Comparison of ENCODE assay signal across 28 cellular contexts in the genomic region with DNA sequence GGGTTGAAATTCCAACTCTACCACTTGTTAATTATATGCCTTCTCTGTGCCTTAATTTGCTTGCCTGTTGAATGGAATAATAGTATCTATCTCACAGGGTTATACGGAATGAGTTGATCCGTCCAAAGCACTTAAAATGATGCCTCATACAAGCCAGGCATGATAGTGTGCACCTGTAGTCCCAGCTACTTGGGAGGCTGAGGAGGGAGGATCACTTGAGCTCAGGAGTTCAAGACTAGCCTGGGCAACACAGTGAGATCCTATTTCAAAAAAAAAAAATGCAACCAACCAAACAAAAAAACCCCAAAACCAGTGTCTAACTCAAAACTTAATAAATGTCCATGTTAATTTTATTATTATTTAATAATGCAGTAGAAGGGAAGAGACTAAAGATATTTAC. TPM values are rescaled to one million over a fixed set of nuclear protein-coding genes. Genes with fewer than 3 reads are reported as not detected.
"Had no signal": no experiment of that assay in that cellular context is flagged by ENCODE, and none has a peak within 500 bp of the region (broad histone marks: within the 10 kb centered on the region; RNA-seq: fewer than 3 reads in every experiment).

No MANE protein-coding gene starts in this region.

- H3K4me1 Mint-ChIP-seq: activated T-helper 17 cell treated with anti-CD3 and anti-CD28 coated beads, Interleukin-2, amount 50 U/mL, for 72 hours had no signal

- H3K9me3 Mint-ChIP-seq: activated CD4-positive, alpha-beta memory T cell treated with anti-CD3 and anti-CD28 coated beads, Interleukin-2, amount 10 ng/mL, durations not matched to agents 7 days and 5 days; activated CD4-positive, alpha-beta T cell treated with anti-CD3 and anti-CD28 coated beads, Interleukin-2, amount 10 ng/mL, durations not matched to agents 7 days and 5 days; activated T-helper 17 cell treated with anti-CD3 and anti-CD28 coated beads, Interleukin-2, amount 50 U/mL, for 72 hours; central memory CD8-positive, alpha-beta T cell; dendritic cell treated with granulocyte-macrophage colony-stimulating factor and Interleukin-4, amounts not matched to agents 40 ng/mL and 50 ng/mL, for 4 days; endodermal cell; T-cell; T-helper 1 cell treated with Interleukin-12 subunit alpha and Interleukin-12 subunit beta and Interleukin-4 antibody, amounts not matched to agents 30 μg/mL and 1 μg/mL, for 36 hours had no signal

- ATAC-seq: activated T-helper 17 cell treated with anti-CD3 and anti-CD28 coated beads, Interleukin-2, amount 50 U/mL, for 72 hours; esophagus mucosa; T-cell had no signal

- DNase-seq: activated CD4-positive, alpha-beta memory T cell treated with anti-CD3 and anti-CD28 coated beads, Interleukin-2, amount 10 ng/mL, durations not matched to agents 7 days and 5 days; activated CD4-positive, alpha-beta T cell treated with anti-CD3 and anti-CD28 coated beads for 1 hour; activated CD4-positive, alpha-beta T cell treated with anti-CD3 and anti-CD28 coated beads for 4 hours; activated CD4-positive, alpha-beta T cell treated with anti-CD3 and anti-CD28 coated beads, Interleukin-2, amount 10 ng/mL, durations not matched to agents 7 days and 5 days; activated CD4-positive, alpha-beta T cell treated with anti-CD3 and anti-CD28 coated beads, Interleukin-2, amount 50 U/mL, for 4 hours; activated CD8-positive, alpha-beta memory T cell treated with anti-CD3 and anti-CD28 coated beads, Interleukin-2, amount 50 U/mL, for 48 hours; activated effector memory CD4-positive, alpha-beta T cell treated with Interleukin-2 at 50 U/mL for 16 hours; activated gamma-delta T cell treated with Interleukin-2 at 50 U/mL for 16 hours; activated naive CD4-positive, alpha-beta T cell treated with anti-CD3 and anti-CD28 coated beads, Interleukin-2, amount 50 U/mL, for 16 hours; activated naive CD4-positive, alpha-beta T cell treated with Interleukin-2 at 50 U/mL for 16 hours; amniotic stem cell; anterior cingulate cortex; brain microvascular endothelial cell; dorsolateral prefrontal cortex; effector memory CD4-positive, alpha-beta T cell; endodermal cell; foreskin fibroblast; head of caudate nucleus; T-cell had no signal

- H3K27ac ChIP-seq: brain microvascular endothelial cell, coronary artery, dorsolateral prefrontal cortex had no signal

- H3K27me3 ChIP-seq: brain microvascular endothelial cell, dorsolateral prefrontal cortex had no signal

- H3K27me3 Mint-ChIP-seq: activated CD4-positive, alpha-beta memory T cell treated with anti-CD3 and anti-CD28 coated beads, Interleukin-2, amount 10 ng/mL, durations not matched to agents 7 days and 5 days; activated CD4-positive, alpha-beta T cell treated with anti-CD3 and anti-CD28 coated beads, Interleukin-2, amount 10 ng/mL, durations not matched to agents 7 days and 5 days; activated naive CD8-positive, alpha-beta T cell; activated T-helper 17 cell treated with anti-CD3 and anti-CD28 coated beads, Interleukin-2, amount 50 U/mL, for 72 hours; central memory CD8-positive, alpha-beta T cell; dendritic cell treated with granulocyte-macrophage colony-stimulating factor and Interleukin-4, amounts not matched to agents 40 ng/mL and 50 ng/mL, for 4 days; T-cell had no signal

- H3K27ac Mint-ChIP-seq: activated CD4-positive, alpha-beta memory T cell treated with anti-CD3 and anti-CD28 coated beads, Interleukin-2, amount 10 ng/mL, durations not matched to agents 7 days and 5 days; activated CD4-positive, alpha-beta T cell treated with anti-CD3 and anti-CD28 coated beads, Interleukin-2, amount 10 ng/mL, durations not matched to agents 7 days and 5 days; activated T-helper 17 cell treated with anti-CD3 and anti-CD28 coated beads, Interleukin-2, amount 50 U/mL, for 72 hours; dendritic cell treated with granulocyte-macrophage colony-stimulating factor and Interleukin-4, amounts not matched to agents 40 ng/mL and 50 ng/mL, for 4 days; endodermal cell; T-helper 1 cell treated with Interleukin-12 subunit alpha and Interleukin-12 subunit beta and Interleukin-4 antibody, amounts not matched to agents 30 μg/mL and 1 μg/mL, for 36 hours had no signal

- H3K4me3 Mint-ChIP-seq: activated CD4-positive, alpha-beta memory T cell treated with anti-CD3 and anti-CD28 coated beads, Interleukin-2, amount 10 ng/mL, durations not matched to agents 7 days and 5 days; activated CD4-positive, alpha-beta T cell treated with anti-CD3 and anti-CD28 coated beads, Interleukin-2, amount 10 ng/mL, durations not matched to agents 7 days and 5 days; activated naive CD8-positive, alpha-beta T cell; activated T-helper 17 cell treated with anti-CD3 and anti-CD28 coated beads, Interleukin-2, amount 50 U/mL, for 72 hours; central memory CD8-positive, alpha-beta T cell; dendritic cell treated with granulocyte-macrophage colony-stimulating factor and Interleukin-4, amounts not matched to agents 40 ng/mL and 50 ng/mL, for 4 days; endodermal cell; T-cell; T-helper 1 cell treated with Interleukin-12 subunit alpha and Interleukin-12 subunit beta and Interleukin-4 antibody, amounts not matched to agents 30 μg/mL and 1 μg/mL, for 36 hours had no signal

RNA-seq across cellular contexts. Expression of gene TLDC2, which starts 40.3 kb away (rescaled TPM):
- total RNA-seq: activated CD4-positive, alpha-beta memory T cell treated with anti-CD3 and anti-CD28 coated beads, Interleukin-2, amount 10 ng/mL, durations not matched to agents 7 days and 5 days; activated CD4-positive, alpha-beta T cell treated with anti-CD3 and anti-CD28 coated beads, Interleukin-2, amount 10 ng/mL, durations not matched to agents 7 days and 5 days; activated T-helper 17 cell treated with anti-CD3 and anti-CD28 coated beads, Interleukin-2, amount 50 U/mL, for 72 hours; astrocyte; cardiac septum had no signal
